15 cellular contexts compared by ENCODE assay signal in the genomic region with DNA sequence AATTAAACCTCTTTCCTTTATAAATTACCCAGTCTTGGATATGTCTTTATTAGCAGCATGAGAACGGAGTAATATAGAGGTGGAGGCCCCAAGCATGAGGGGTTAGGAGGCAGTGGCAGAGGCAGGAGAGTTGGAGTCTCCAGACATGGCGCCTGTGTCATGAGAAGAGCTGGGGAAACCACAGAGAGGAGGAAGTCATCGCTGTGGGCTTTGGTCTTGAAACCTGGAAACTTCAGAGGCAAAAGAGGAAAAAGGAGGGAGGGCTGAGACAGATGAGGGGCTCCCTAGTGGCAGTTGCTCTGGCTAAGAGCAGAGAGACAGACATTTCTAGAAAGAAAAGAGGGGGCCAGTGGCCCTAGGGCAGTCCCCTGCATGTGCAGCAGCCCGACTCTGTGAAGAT.
"Had no signal": no experiment of that assay in that cellular context is flagged by ENCODE, and none has a peak within 500 bp of the region (broad histone marks: within the 10 kb centered on the region; RNA-seq: fewer than 3 reads in every experiment).

No MANE protein-coding gene starts in this region.

- ATAC-seq: activated CD8-positive, alpha-beta memory T cell treated with anti-CD3 and anti-CD28 coated beads, Interleukin-2, amount 10 ng/mL, durations not matched to agents 7 days and 5 days; stimulated activated naive CD8-positive, alpha-beta T cell treated with anti-CD3 and anti-CD28 coated beads, Interleukin-15, Interleukin-2, amounts not matched to agents 100 U/mL and 50 U/mL, for 24 hours had no signal

- H3K27me3 Mint-ChIP-seq: progenitor cell of endocrine pancreas had no signal

- H3K9me3 Mint-ChIP-seq: activated naive CD8-positive, alpha-beta T cell treated with anti-CD3 and anti-CD28 coated beads for 36 hours; memory B cell had no signal

- H3K4me3 ChIP-seq: tibial artery had no signal

- H3K27ac Mint-ChIP-seq: activated CD8-positive, alpha-beta memory T cell treated with anti-CD3 and anti-CD28 coated beads, Interleukin-2, amount 10 ng/mL, durations not matched to agents 7 days and 5 days; activated naive CD8-positive, alpha-beta T cell treated with anti-CD3 and anti-CD28 coated beads for 36 hours; memory B cell; progenitor cell of endocrine pancreas had no signal

- H3K36me3 Mint-ChIP-seq: activated CD8-positive, alpha-beta memory T cell treated with anti-CD3 and anti-CD28 coated beads, Interleukin-2, amount 10 ng/mL, durations not matched to agents 7 days and 5 days; activated naive CD8-positive, alpha-beta T cell treated with anti-CD3 and anti-CD28 coated beads for 36 hours; brain; memory B cell had no signal

- H3K4me3 Mint-ChIP-seq: activated CD8-positive, alpha-beta memory T cell treated with anti-CD3 and anti-CD28 coated beads, Interleukin-2, amount 10 ng/mL, durations not matched to agents 7 days and 5 days; activated naive CD8-positive, alpha-beta T cell treated with anti-CD3 and anti-CD28 coated beads for 36 hours; brain; memory B cell had no signal

- H3K36me3 ChIP-seq: tibial artery, WERI-Rb-1 had no signal

- H3K27ac ChIP-seq: tibial artery, WERI-Rb-1 had no signal

- H3K9me3 ChIP-seq: tibial artery had no signal

- DNase-seq: activated CD4-positive, alpha-beta T cell treated with anti-CD3 and anti-CD28 coated beads for 1 hour; activated CD4-positive, alpha-beta T cell treated with anti-CD3 and anti-CD28 coated beads, Interleukin-2, amount 50 U/mL, for 48 hours; activated CD8-positive, alpha-beta memory T cell treated with anti-CD3 and anti-CD28 coated beads, Interleukin-2, amount 10 ng/mL, durations not matched to agents 7 days and 5 days; activated naive CD8-positive, alpha-beta T cell treated with anti-CD3 and anti-CD28 coated beads for 36 hours; amygdala; caudate nucleus; stimulated activated CD4-positive, alpha-beta T cell treated with anti-CD3 and anti-CD28 coated beads, Interleukin-12 subunit alpha, Interleukin-12 subunit beta, amount 100 ng/mL, for 4 hours; stimulated activated CD4-positive, alpha-beta T cell treated with anti-CD3 and anti-CD28 coated beads, Interleukin-1b, Interleukin-23, amount 100 ng/mL, for 48 hours; stimulated activated naive CD8-positive, alpha-beta T cell treated with anti-CD3 and anti-CD28 coated beads, Interleukin-15, Interleukin-2, amounts not matched to agents 100 U/mL and 50 U/mL, for 24 hours; substantia nigra; tibial artery; WERI-Rb-1 had no signal

- H3K27me3 ChIP-seq: tibial artery had no signal
